Comparison of ENCODE assay signal across 14 cellular contexts in the genomic region with DNA sequence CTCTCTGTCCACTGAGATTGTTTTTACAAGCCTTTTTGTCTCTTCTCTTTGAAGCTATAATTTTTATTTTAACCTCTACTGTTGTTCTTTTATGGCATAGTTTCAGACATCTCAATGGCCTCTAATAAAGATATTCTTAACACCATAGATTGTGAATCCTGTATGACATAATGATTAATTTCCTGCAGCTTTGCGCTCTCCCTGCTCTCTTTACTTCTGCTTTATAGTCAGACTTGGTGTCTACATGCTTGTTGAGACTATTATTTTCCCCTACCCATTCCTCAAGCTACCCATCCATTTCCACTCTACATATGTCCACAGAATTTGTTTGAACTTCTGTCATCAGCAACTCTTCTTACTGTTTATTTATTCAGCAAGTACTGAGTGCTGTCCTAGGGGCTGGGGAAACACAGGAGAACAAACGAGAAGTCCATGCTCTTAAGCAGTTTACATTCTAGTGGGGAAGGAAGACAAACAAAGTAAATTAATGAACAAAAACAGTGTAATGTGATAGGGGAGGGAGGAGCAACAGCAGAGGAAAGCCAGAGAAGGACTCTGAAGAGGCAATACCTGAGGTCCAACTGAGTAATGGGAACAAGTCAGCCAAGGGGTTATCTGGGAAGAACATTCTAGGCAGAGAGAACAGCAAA.
DNase-seq lines count a peak whose midpoint lies in the region; ATAC-seq and TF ChIP-seq lines count a peak whose summit lies in the region.
"Had no signal": no experiment of that assay in that cellular context is flagged by ENCODE, and none has a peak within 500 bp of the region (broad histone marks: within the 10 kb centered on the region; RNA-seq: fewer than 3 reads in every experiment).

No MANE protein-coding gene starts in this region.

- no peaks in the 10 kb centered on the region for H3K36me3 Mint-ChIP-seq in H9 (ENCODE audit: insufficient read depth in 1 of 3, low read depth in 3 of 3)

- H3K18ac ChIP-seq in H9 (ENCODE audit: insufficient read length, low read depth, low read length) = no peak overlapping the region

- no peak overlapping the region for H2BK15ac ChIP-seq in H9 (ENCODE audit: low read depth, low read length)

- H2BK20ac ChIP-seq in H9 (ENCODE audit: low read depth, low read length, poor library complexity, severe bottlenecking) = no peak overlapping the region

- H3K79me2 ChIP-seq in H9 (ENCODE audit: insufficient read depth, low read length) = no peaks in the 10 kb centered on the region

- peak overlapping the region in 2 of 3 experiments; percentile 5 to 21; a peak in 3 of 7 replicates for H3K27ac Mint-ChIP-seq in H9
- H3K27ac Mint-ChIP-seq: activated CD4-positive, alpha-beta T cell treated with anti-CD3 and anti-CD28 coated beads for 36 hours; activated T-cell treated with anti-CD3 and anti-CD28 coated beads, Interleukin-2, amount 50 U/mL, for 72 hours had no signal

- no peak overlapping the region for H3K23ac ChIP-seq in H9 (ENCODE audit: insufficient read length, low read depth, low read length)

- H3K4me2 ChIP-seq in H9 (ENCODE audit: insufficient read depth, insufficient read length, low read length) = no peak overlapping the region

- H4K20me1 ChIP-seq in H9 (ENCODE audit: control insufficient read depth, insufficient read depth, insufficient read length) = no peaks in the 10 kb centered on the region

- H3K4me1 ChIP-seq in H9 (ENCODE audit: insufficient read depth, low read length) (peaks cover 10% of the 10 kb centered on the region; the same call in 1 of the 2 replicates), prostate gland (replicated peaks) (peaks cover 9% of the 10 kb centered on the region)
- H3K4me1 ChIP-seq: testis had no signal

- no peak overlapping the region for H3K4ac ChIP-seq in H9 (ENCODE audit: low read depth, low read length)

- H2BK120ac ChIP-seq in H9 (ENCODE audit: low read depth, low read length, poor library complexity, severe bottlenecking) = no peak overlapping the region

- no CpG with 5 or more reads among the region's 2 CpGs for WGBS in H9 (ENCODE audit: extremely low coverage, insufficient read length, low lambda C conversion rate)
- 39% methylated on average over 2 of the region's 2 CpGs for WGBS in prostate gland

- H3K36me3 ChIP-seq in prostate gland = no peaks in the 10 kb centered on the region

- no peak overlapping the region for H3T11ph ChIP-seq in H9 (ENCODE audit: low read length)

- no peak overlapping the region for H2BK12ac ChIP-seq in H9 (ENCODE audit: insufficient read length, low read depth, low read length)

- H3K9me3 ChIP-seq in H9 (ENCODE audit: control insufficient read depth, low read depth, low read length) (no peaks in the 10 kb centered on the region), prostate gland (no peaks in the 10 kb centered on the region)
- H3K9me3 ChIP-seq: testis had no signal

- H3K23me2 ChIP-seq in H9 (ENCODE audit: insufficient read length, low read depth, low read length, poor library complexity, severe bottlenecking) = no peaks in the 10 kb centered on the region

- H3K27me3 Mint-ChIP-seq in H9 (ENCODE audit: low read depth) = no peaks in the 10 kb centered on the region

- no peak overlapping the region for H3K4me3 Mint-ChIP-seq in H9
- H3K4me3 Mint-ChIP-seq: activated CD4-positive, alpha-beta T cell treated with anti-CD3 and anti-CD28 coated beads for 36 hours; activated T-cell treated with anti-CD3 and anti-CD28 coated beads, Interleukin-2, amount 50 U/mL, for 72 hours had no signal

- DNase-seq in H9 (no peak), NCI-H510A (lab: John Stamatoyannopoulos, UW) (peak; percentile 39), choroid plexus epithelial cell (ENCODE audit: low read depth) (peak; percentile 69), prostate gland (ENCODE audit: low spot score) (peak; percentile 60), Right ventricle myocardium inferior (ENCODE audit: missing footprints) (no peak), LoVo (ENCODE audit: low spot score) (no peak), NCI-H1092 (lab: John Stamatoyannopoulos, UW) (no peak)
- DNase-seq: activated CD4-positive, alpha-beta T cell treated with anti-CD3 and anti-CD28 coated beads for 36 hours; activated T-cell treated with anti-CD3 and anti-CD28 coated beads, Interleukin-2, amount 50 U/mL, for 72 hours; Calu3; effector memory CD4-positive, alpha-beta T cell; left colon; NK-92 treated with Interleukin-12 subunit alpha and Interleukin-12 subunit beta, amount 100 ng/mL, for 24 hours; testis had no signal

- H3K4me3 ChIP-seq in choroid plexus epithelial cell (ENCODE audit: low read depth, low read length) (no peak overlapping the region), prostate gland (no peak overlapping the region)
- H3K4me3 ChIP-seq: testis had no signal

- H3K27me3 ChIP-seq in H9 (ENCODE audit: insufficient read depth, low read length) (no peaks in the 10 kb centered on the region), prostate gland (replicated peaks; ENCODE audit: insufficient read depth) (no peaks in the 10 kb centered on the region)
- H3K27me3 ChIP-seq: testis had no signal

- H2BK5ac ChIP-seq in H9 (ENCODE audit: insufficient read length, low read length) = no peak overlapping the region

- no peak overlapping the region for H3K56ac ChIP-seq in H9 (ENCODE audit: insufficient read length, low read depth, low read length)

- H3K9ac ChIP-seq in H9 (ENCODE audit: extremely low read depth, insufficient read length, low read length) = no peak overlapping the region

- H3K4me1 Mint-ChIP-seq in H9 = peaks cover 40 to 46% of the 10 kb centered on the region in 2 experiments
- H3K4me1 Mint-ChIP-seq: activated CD4-positive, alpha-beta T cell treated with anti-CD3 and anti-CD28 coated beads for 36 hours had no signal

- H4K91ac ChIP-seq in H9 (ENCODE audit: insufficient read length, low read depth, low read length) = no peak overlapping the region

- ATAC-seq in Right ventricle myocardium inferior = no peak
- ATAC-seq: activated CD4-positive, alpha-beta T cell treated with anti-CD3 and anti-CD28 coated beads for 36 hours; activated T-cell treated with anti-CD3 and anti-CD28 coated beads, Interleukin-2, amount 50 U/mL, for 72 hours; left colon had no signal

- no peak overlapping the region for H2AK5ac ChIP-seq in H9 (ENCODE audit: insufficient read length, low read length)

- no peak for TF ChIP-seq CTCF in H9 (conservative IDR thresholded peaks at IDR 0.05)
- no peak for TF ChIP-seq CTCF in choroid plexus epithelial cell (conservative IDR thresholded peaks at IDR 0.05; ENCODE audit: low read depth, low read length)
- no peak for TF ChIP-seq CTCF in prostate gland (IDR thresholded peaks at IDR 0.05)

- no peak overlapping the region for H2AFZ ChIP-seq in H9 (ENCODE audit: low read length)

- no peak overlapping the region for H4K8ac ChIP-seq in H9 (replicated peaks; ENCODE audit: insufficient read length, low read depth, low read length)

- no peak for TF ChIP-seq POLR2A in prostate gland (IDR thresholded peaks at IDR 0.05)

- H3K14ac ChIP-seq in H9 (ENCODE audit: insufficient read depth, low read length) = no peak overlapping the region

- H3K79me1 ChIP-seq in H9 (ENCODE audit: insufficient read depth, low read depth, low read length, poor library complexity, severe bottlenecking) = no peaks in the 10 kb centered on the region

- intact Hi-C loops in prostate gland (cut with DNase I) = no loop called here
- intact Hi-C loops in Right ventricle myocardium inferior (cut with DNase I) = loop anchor here (10.0 kb wide), 1 partner anchor 329 kb away; no protein-coding TSS in a partner anchor

- no peak overlapping the region for H4K5ac ChIP-seq in H9 (ENCODE audit: insufficient read length, low read depth, low read length)

- H3K27ac ChIP-seq in H9 (ENCODE audit: insufficient read length, low read depth, low read length) = no peak overlapping the region
- H3K27ac ChIP-seq in prostate gland = peak overlapping the region; percentile 54 to 77
- H3K27ac ChIP-seq: testis had no signal

- H3K9me3 Mint-ChIP-seq in H9 = no peaks in the 10 kb centered on the region; a peak in 1 of 5 replicates
- H3K9me3 Mint-ChIP-seq: activated T-cell treated with anti-CD3 and anti-CD28 coated beads, Interleukin-2, amount 50 U/mL, for 72 hours had no signal

Comparison
In these comparisons a context has a peak if more than half of its experiments do, and no peak if none do; other contexts are left out.
1. DNase-seq: peak in NCI-H510A (single experiment), choroid plexus epithelial cell (single experiment) and prostate gland (single experiment); none in H9 (single experiment), Right ventricle myocardium inferior (single experiment), LoVo (single experiment) and NCI-H1092 (single experiment).